In genomic region chr6:125790403-125791150, GRCh38 we compare ENCODE assay signal across 8 cellular contexts. TPM values are rescaled to one million over a fixed set of nuclear protein-coding genes. Genes with fewer than 3 reads are reported as not detected.
DNase-seq lines count a peak whose midpoint lies in the region; ATAC-seq and TF ChIP-seq lines count a peak whose summit lies in the region.

TSS of gene NCOA7 (plus strand) at chr6:125790960. CDS start at chr6:125815355, 24,395 bp downstream.

- DNase-seq in BE2C (peak; percentile 80), NCI-H526 treated with DMSO at 0.1 percent for 48 hours (lab: John Stamatoyannopoulos, UW) (peak; percentile 58), memory B cell (ENCODE audit: low spot score in 2 of 2) (peak; percentile 61 to 73)
- DNase-seq in activated CD8-positive, alpha-beta T cell treated with anti-CD3 and anti-CD28 coated beads, Interleukin-2, amount 10 ng/mL, durations not matched to agents 7 days and 5 days, result peak; percentile 87
- peak; percentile 63 for DNase-seq in effector CD8-positive, alpha-beta T cell (lab: John Stamatoyannopoulos, UW)
- peak; percentile 55 for DNase-seq in stimulated activated CD8-positive, alpha-beta memory T cell treated with anti-CD3 and anti-CD28 coated beads, Interleukin-12 subunit alpha, Interleukin-12 subunit beta, amount 100 ng/mL, for 24 hours (ENCODE audit: extremely low read depth)

- H3K4me1 Mint-ChIP-seq in activated CD8-positive, alpha-beta T cell treated with anti-CD3 and anti-CD28 coated beads, Interleukin-2, amount 10 ng/mL, durations not matched to agents 7 days and 5 days (ENCODE audit: low read depth), result peaks cover 45% of the 10 kb centered on the region
- H3K4me1 Mint-ChIP-seq in memory B cell, result peaks cover 32% of the 10 kb centered on the region

- peaks cover 16% of the 10 kb centered on the region for H3K36me3 Mint-ChIP-seq in activated CD8-positive, alpha-beta T cell treated with anti-CD3 and anti-CD28 coated beads, Interleukin-2, amount 10 ng/mL, durations not matched to agents 7 days and 5 days (ENCODE audit: low read depth)
- H3K36me3 Mint-ChIP-seq in memory B cell, result peaks cover 3% of the 10 kb centered on the region

- peak within 1 kb of the TSS; percentile 77 for H3K4me3 ChIP-seq in BE2C (ENCODE audit: low read depth, low read length)

- CTCF ChIA-PET in activated CD8-positive, alpha-beta T cell treated with anti-CD3 and anti-CD28 coated beads, Interleukin-2, amount 10 ng/mL, durations not matched to agents 7 days and 5 days (lab: Charles Lee), result interaction anchor here (0.7 to 9.1 kb wide), 36 partner anchors 8 to 476 kb away, joined by 3 to 225 read pairs (median 6); partner anchors contain the start of genes HINT3 and TRMT11

- H3K36me3 ChIP-seq in BE2C, result no peaks in the 10 kb centered on the region; the same call in 1 of the 2 replicates

- no peaks in the 10 kb centered on the region for H3K27me3 Mint-ChIP-seq in activated CD8-positive, alpha-beta T cell treated with anti-CD3 and anti-CD28 coated beads, Interleukin-2, amount 10 ng/mL, durations not matched to agents 7 days and 5 days (ENCODE audit: low read depth)
- no peaks in the 10 kb centered on the region for H3K27me3 Mint-ChIP-seq in memory B cell

- no peak for TF ChIP-seq CTCF in BE2C (IDR thresholded peaks at IDR 0.05; ENCODE audit: low read depth, low read length)

- TF ChIP-seq POLR2A in GM18951 (IDR thresholded peaks at IDR 0.05; ENCODE audit: extremely low read depth, insufficient read depth, insufficient read length), result peak; percentile 79

- H3K4me1 ChIP-seq in BE2C, result peaks cover 24% of the 10 kb centered on the region

- no peaks in the 10 kb centered on the region for H3K9me3 Mint-ChIP-seq in activated CD8-positive, alpha-beta T cell treated with anti-CD3 and anti-CD28 coated beads, Interleukin-2, amount 10 ng/mL, durations not matched to agents 7 days and 5 days (ENCODE audit: insufficient read depth)
- no peaks in the 10 kb centered on the region for H3K9me3 Mint-ChIP-seq in memory B cell

- in situ Hi-C loops in GM18951 (cut with MboI; ENCODE audit: low sequenced_read_pairs, unreplicated experiment), result no loop called here

- H3K27ac Mint-ChIP-seq in activated CD8-positive, alpha-beta T cell treated with anti-CD3 and anti-CD28 coated beads, Interleukin-2, amount 10 ng/mL, durations not matched to agents 7 days and 5 days, result peak within 1 kb of the TSS; percentile 98
- H3K27ac Mint-ChIP-seq in memory B cell, result peak within 1 kb of the TSS; percentile 95

- ATAC-seq in HG03196 (IDR thresholded peaks at IDR 0.05; ENCODE audit: unreplicated experiment) (peak; percentile 68), memory B cell (ENCODE audit: low read depth) (peak; percentile 72)
- peak; percentile 85 for ATAC-seq in activated CD8-positive, alpha-beta T cell treated with anti-CD3 and anti-CD28 coated beads, Interleukin-2, amount 10 ng/mL, durations not matched to agents 7 days and 5 days

- peak within 1 kb of the TSS; percentile 86 for H3K4me3 Mint-ChIP-seq in activated CD8-positive, alpha-beta T cell treated with anti-CD3 and anti-CD28 coated beads, Interleukin-2, amount 10 ng/mL, durations not matched to agents 7 days and 5 days
- H3K4me3 Mint-ChIP-seq in memory B cell, result peak within 1 kb of the TSS; percentile 96

- H3K27me3 ChIP-seq in BE2C, result no peaks in the 10 kb centered on the region

- POLR2A ChIA-PET in activated CD8-positive, alpha-beta T cell treated with anti-CD3 and anti-CD28 coated beads, Interleukin-2, amount 10 ng/mL, durations not matched to agents 7 days and 5 days (lab: Charles Lee), result interaction anchor here (0.7 to 4.3 kb wide), 23 partner anchors 9 to 489 kb away, joined by 3 to 186 read pairs (median 6); partner anchors contain the start of genes HDDC2, HINT3 and TRMT11

- H3K9me3 ChIP-seq in BE2C, result no peaks in the 10 kb centered on the region

RNA-seq across cellular contexts. Expression of gene NCOA7, which starts in this region (rescaled TPM):
- 72.5 TPM for polyA plus RNA-seq in BE2C (2012; ENCODE audit: insufficient read depth, insufficient read length, low read depth)
- 10 to 100 TPM; 27.8 to 31.7 TPM for total RNA-seq in activated CD8-positive, alpha-beta T cell treated with anti-CD3 and anti-CD28 coated beads, Interleukin-2, amount 10 ng/mL, durations not matched to agents 7 days and 5 days

Comparison
In these comparisons a context has a peak if more than half of its experiments do, and no peak if none do; other contexts are left out.
1. Peak in every context shown above with its lines: DNase-seq, ATAC-seq and H3K4me3 ChIP-seq.